In genomic region chr11:64711944-64712306, GRCh38 we compare ENCODE assay signal across 22 cellular contexts. TPM values are rescaled to one million over a fixed set of nuclear protein-coding genes. Genes with fewer than 3 reads are reported as not detected.
A peak's percentile ranks its signal among the peaks of the same experiment; 100 is the strongest.
DNase-seq lines count a peak whose midpoint lies in the region; ATAC-seq and TF ChIP-seq lines count a peak whose summit lies in the region.
"Had no signal": no experiment of that assay in that cellular context is flagged by ENCODE, and none has a peak within 500 bp of the region (broad histone marks: within the 10 kb centered on the region; RNA-seq: fewer than 3 reads in every experiment).

No MANE protein-coding gene starts in this region.

- H3K4me1 ChIP-seq in aorta (ENCODE audit: control insufficient read depth in 1 of 2, insufficient read depth in 2 of 2, low read length in 2 of 2), result no peaks in the 10 kb centered on the region
- H3K4me1 ChIP-seq: pancreas, SJCRH30 had no signal

- H3K27ac Mint-ChIP-seq in activated CD8-positive, alpha-beta T cell treated with anti-CD3 and anti-CD28 coated beads for 36 hours, result no peak overlapping the region
- no peak overlapping the region for H3K27ac Mint-ChIP-seq in activated CD8-positive, alpha-beta T cell treated with anti-CD3 and anti-CD28 coated beads, Interleukin-2, amount 10 ng/mL, durations not matched to agents 7 days and 5 days
- H3K27ac Mint-ChIP-seq in effector memory CD8-positive, alpha-beta T cell, result no peak overlapping the region
- H3K27ac Mint-ChIP-seq in natural killer cell, result peak overlapping the region in 1 of 2 donors; percentile 21

- H3K4me3 ChIP-seq in aorta (ENCODE audit: low read length in 2 of 2), result no peak overlapping the region
- H3K4me3 ChIP-seq: BLaER1 treated with 17β-estradiol and CSF1 and Interleukin-3, amounts not matched to agents 10 nM and 100 nM; pancreas; PC-9; SJCRH30; upper lobe of left lung had no signal

- no peak overlapping the region for H3K4me3 Mint-ChIP-seq in activated CD8-positive, alpha-beta T cell treated with anti-CD3 and anti-CD28 coated beads for 36 hours
- H3K4me3 Mint-ChIP-seq in activated CD8-positive, alpha-beta T cell treated with anti-CD3 and anti-CD28 coated beads, Interleukin-2, amount 10 ng/mL, durations not matched to agents 7 days and 5 days, result no peak overlapping the region
- peak overlapping the region; percentile 43 to 52 for H3K4me3 Mint-ChIP-seq in effector memory CD8-positive, alpha-beta T cell
- peak overlapping the region; percentile 71 for H3K4me3 Mint-ChIP-seq in natural killer cell

- intact Hi-C loops in activated CD8-positive, alpha-beta T cell treated with anti-CD3 and anti-CD28 coated beads for 36 hours (cut with micrococcal nuclease), result no loop called here
- intact Hi-C loops in natural killer cell (cut with micrococcal nuclease) (no loop called here), aorta (cut with DNase I) (no loop called here)

- peak; percentile 7 for ATAC-seq in activated CD8-positive, alpha-beta T cell treated with anti-CD3 and anti-CD28 coated beads for 36 hours
- no peak for ATAC-seq in activated CD8-positive, alpha-beta T cell treated with anti-CD3 and anti-CD28 coated beads, Interleukin-2, amount 10 ng/mL, durations not matched to agents 7 days and 5 days
- no peak for ATAC-seq in effector memory CD8-positive, alpha-beta T cell (replicated peaks)
- ATAC-seq in natural killer cell (peak in 1 of 3 donors; percentile 9), aorta (ENCODE audit: low FRiP score) (peak; percentile 4)
- ATAC-seq: activated CD4-positive, CD25-positive, alpha-beta regulatory T cell treated with anti-CD3 and anti-CD28 coated beads, Interleukin-2, amount 50 U/mL, for 24 hours; left ventricle myocardium superior; pancreas; sciatic nerve had no signal

- H3K9me3 Mint-ChIP-seq in activated CD8-positive, alpha-beta T cell treated with anti-CD3 and anti-CD28 coated beads for 36 hours, result no peaks in the 10 kb centered on the region
- no peaks in the 10 kb centered on the region for H3K9me3 Mint-ChIP-seq in activated CD8-positive, alpha-beta T cell treated with anti-CD3 and anti-CD28 coated beads, Interleukin-2, amount 10 ng/mL, durations not matched to agents 7 days and 5 days (ENCODE audit: insufficient read depth)
- H3K9me3 Mint-ChIP-seq in effector memory CD8-positive, alpha-beta T cell, result no peaks in the 10 kb centered on the region
- H3K9me3 Mint-ChIP-seq in natural killer cell, result no peaks in the 10 kb centered on the region

- H3K9me3 ChIP-seq in aorta (ENCODE audit: control insufficient read depth, low read length), result no peaks in the 10 kb centered on the region
- H3K9me3 ChIP-seq: BLaER1 treated with 17β-estradiol and CSF1 and Interleukin-3, amounts not matched to agents 10 nM and 100 nM; pancreas; SJCRH30; upper lobe of left lung had no signal

- no peak overlapping the region for H3K27ac ChIP-seq in aorta (ENCODE audit: low read depth in 1 of 2, low read length in 2 of 2)
- H3K27ac ChIP-seq: BLaER1 treated with 17β-estradiol and CSF1 and Interleukin-3, amounts not matched to agents 10 nM and 100 nM; pancreas; PC-9; SJCRH30; upper lobe of left lung had no signal

- H3K27me3 ChIP-seq in aorta (ENCODE audit: control insufficient read depth in 1 of 2, insufficient read depth in 2 of 2, low read length in 1 of 2), result peaks cover 0 to 1% of the 10 kb centered on the region in 2 donors

- POLR2A ChIA-PET in activated CD8-positive, alpha-beta T cell treated with anti-CD3 and anti-CD28 coated beads for 36 hours (lab: Charles Lee), result no interaction called here
- POLR2A ChIA-PET in activated CD8-positive, alpha-beta T cell treated with anti-CD3 and anti-CD28 coated beads, Interleukin-2, amount 10 ng/mL, durations not matched to agents 7 days and 5 days (lab: Charles Lee), result no interaction called here

- 63 to 71% methylated on average over 19 of the region's 19 CpGs for WGBS in aorta, 2 donors

- TF ChIP-seq CTCF in activated CD8-positive, alpha-beta T cell treated with anti-CD3 and anti-CD28 coated beads for 36 hours (IDR thresholded peaks at IDR 0.05), result no peak
- TF ChIP-seq CTCF in natural killer cell (IDR thresholded peaks at IDR 0.05), result no peak

- H3K36me3 Mint-ChIP-seq in activated CD8-positive, alpha-beta T cell treated with anti-CD3 and anti-CD28 coated beads for 36 hours (ENCODE audit: low read depth), result no peaks in the 10 kb centered on the region
- no peaks in the 10 kb centered on the region for H3K36me3 Mint-ChIP-seq in activated CD8-positive, alpha-beta T cell treated with anti-CD3 and anti-CD28 coated beads, Interleukin-2, amount 10 ng/mL, durations not matched to agents 7 days and 5 days (ENCODE audit: low read depth)
- H3K36me3 Mint-ChIP-seq in effector memory CD8-positive, alpha-beta T cell (ENCODE audit: insufficient read depth), result peaks cover under 1% of the 10 kb centered on the region
- no peaks in the 10 kb centered on the region for H3K36me3 Mint-ChIP-seq in natural killer cell

- peaks cover 14% of the 10 kb centered on the region for H3K4me1 Mint-ChIP-seq in activated CD8-positive, alpha-beta T cell treated with anti-CD3 and anti-CD28 coated beads for 36 hours (ENCODE audit: low read depth)
- peaks cover 10% of the 10 kb centered on the region for H3K4me1 Mint-ChIP-seq in activated CD8-positive, alpha-beta T cell treated with anti-CD3 and anti-CD28 coated beads, Interleukin-2, amount 10 ng/mL, durations not matched to agents 7 days and 5 days (ENCODE audit: low read depth)
- H3K4me1 Mint-ChIP-seq in effector memory CD8-positive, alpha-beta T cell (ENCODE audit: low read depth in 2 of 2), result peaks cover 9 to 15% of the 10 kb centered on the region in 2 donors
- H3K4me1 Mint-ChIP-seq in natural killer cell, result peaks cover 10 to 21% of the 10 kb centered on the region in 2 donors

- DNase-seq in activated CD8-positive, alpha-beta T cell treated with anti-CD3 and anti-CD28 coated beads for 36 hours, result no peak
- no peak for DNase-seq in activated CD8-positive, alpha-beta T cell treated with anti-CD3 and anti-CD28 coated beads, Interleukin-2, amount 10 ng/mL, durations not matched to agents 7 days and 5 days
- no peak for DNase-seq in effector memory CD8-positive, alpha-beta T cell
- DNase-seq in natural killer cell (no peak), aorta (peak in 1 of 2 donors; percentile 63), cortex of kidney (lab: John Stamatoyannopoulos, UW) (no peak), SKM-1 (lab: John Stamatoyannopoulos, UW; ENCODE audit: unreplicated experiment) (no peak), NOMO-1 treated with DMSO at 0.1 percent for 48 hours (lab: John Stamatoyannopoulos, UW; ENCODE audit: unreplicated experiment) (no peak)
- DNase-seq: activated effector memory CD4-positive, alpha-beta T cell treated with anti-CD3 and anti-CD28 coated beads, Interleukin-2, amount 50 U/mL, for 16 hours; amniotic stem cell; HCEC 1CT; left ventricle myocardium superior; NCI-H1694; NCI-H2227 treated with DMSO at 0.1 percent for 48 hours; PC-9; SJCRH30; stimulated activated naive CD4-positive, alpha-beta T cell treated with Interleukin-2 at 50 U/mL for 16 hours had no signal

- CTCF ChIA-PET in activated CD8-positive, alpha-beta T cell treated with anti-CD3 and anti-CD28 coated beads for 36 hours (lab: Charles Lee), result no interaction called here
- CTCF ChIA-PET in activated CD8-positive, alpha-beta T cell treated with anti-CD3 and anti-CD28 coated beads, Interleukin-2, amount 10 ng/mL, durations not matched to agents 7 days and 5 days (lab: Charles Lee), result no interaction called here

- peaks cover 58% of the 10 kb centered on the region for H3K27me3 Mint-ChIP-seq in activated CD8-positive, alpha-beta T cell treated with anti-CD3 and anti-CD28 coated beads for 36 hours
- peaks cover 64% of the 10 kb centered on the region for H3K27me3 Mint-ChIP-seq in activated CD8-positive, alpha-beta T cell treated with anti-CD3 and anti-CD28 coated beads, Interleukin-2, amount 10 ng/mL, durations not matched to agents 7 days and 5 days (ENCODE audit: low read depth)
- peaks cover 76 to 79% of the 10 kb centered on the region in 2 donors for H3K27me3 Mint-ChIP-seq in effector memory CD8-positive, alpha-beta T cell
- H3K27me3 Mint-ChIP-seq in natural killer cell (ENCODE audit: low read depth in 2 of 2), result peaks cover 45 to 64% of the 10 kb centered on the region in 2 donors

- no peaks in the 10 kb centered on the region for H3K36me3 ChIP-seq in aorta (ENCODE audit: control insufficient read depth in 1 of 2, insufficient read depth in 2 of 2, low read length in 1 of 2)
- H3K36me3 ChIP-seq: BLaER1 treated with 17β-estradiol and CSF1 and Interleukin-3, amounts not matched to agents 10 nM and 100 nM; pancreas; SJCRH30; upper lobe of left lung had no signal

RNA-seq across cellular contexts. Expression of gene NRXN2, which starts 11.1 kb away (rescaled TPM):
- total RNA-seq in activated CD8-positive, alpha-beta T cell treated with anti-CD3 and anti-CD28 coated beads for 36 hours, result under 1 TPM; 0.07 to 0.22 TPM
- under 1 TPM; 0.13 to 0.34 TPM for total RNA-seq in activated CD8-positive, alpha-beta T cell treated with anti-CD3 and anti-CD28 coated beads, Interleukin-2, amount 10 ng/mL, durations not matched to agents 7 days and 5 days
- total RNA-seq in natural killer cell, result 1 to 10 TPM; 2.9 to 9.6 (median 7.7) TPM
- 10 to 100 TPM; 21.6 to 35.9 TPM for total RNA-seq in aorta
- 1 to 10 TPM; 2.6 to 9.6 TPM for polyA plus RNA-seq in aorta
- total RNA-seq: PC-9 had no signal

RNA-seq across cellular contexts. Expression of gene RASGRP2, which starts 32.0 kb away (rescaled TPM):
- total RNA-seq in activated CD8-positive, alpha-beta T cell treated with anti-CD3 and anti-CD28 coated beads for 36 hours, result 1 to 10 TPM; 7.8 to 8.2 TPM
- total RNA-seq in activated CD8-positive, alpha-beta T cell treated with anti-CD3 and anti-CD28 coated beads, Interleukin-2, amount 10 ng/mL, durations not matched to agents 7 days and 5 days, result 100 to 1,000 TPM; 101 to 115 TPM
- 100 to 1,000 TPM; 371 to 417 (median 394) TPM for total RNA-seq in natural killer cell
- 10 to 100 TPM; 44.7 to 52.6 TPM for total RNA-seq in aorta
- polyA plus RNA-seq in aorta, result 100 to 1,000 TPM in 1 of 2 donors, 10 to 100 TPM in 1; 20.8 to 152 TPM

RNA-seq across cellular contexts. Expression of gene PYGM, which starts 47.8 kb away (rescaled TPM):
- total RNA-seq in activated CD8-positive, alpha-beta T cell treated with anti-CD3 and anti-CD28 coated beads for 36 hours, result 1 to 10 TPM; 1.2 to 3.3 TPM
- total RNA-seq in activated CD8-positive, alpha-beta T cell treated with anti-CD3 and anti-CD28 coated beads, Interleukin-2, amount 10 ng/mL, durations not matched to agents 7 days and 5 days, result 1 to 10 TPM; 2.9 to 4.7 TPM
- total RNA-seq in natural killer cell, result 1 to 10 TPM; 4.1 to 8.4 (median 6.1) TPM
- 10 to 100 TPM; 11.5 to 12.9 TPM for total RNA-seq in aorta
- polyA plus RNA-seq in aorta, result 10 to 100 TPM in 1 of 2 donors, 1 to 10 TPM in 1; 1.9 to 12.5 TPM

Comparison
In these comparisons a context has a peak if more than half of its experiments do, and no peak if none do; other contexts are left out.
1. ATAC-seq: peak in activated CD8-positive, alpha-beta T cell treated with anti-CD3 and anti-CD28 coated beads for 36 hours (single experiment) and aorta (single experiment); none in activated CD8-positive, alpha-beta T cell treated with anti-CD3 and anti-CD28 coated beads, Interleukin-2, amount 10 ng/mL, durations not matched to agents 7 days and 5 days (single experiment) and effector memory CD8-positive, alpha-beta T cell (single experiment).
2. RNA of gene RASGRP2, which starts 32.0 kb away (total RNA-seq): 371 to 417 TPM in natural killer cell, 101 to 115 TPM in activated CD8-positive, alpha-beta T cell treated with anti-CD3 and anti-CD28 coated beads, Interleukin-2, amount 10 ng/mL, durations not matched to agents 7 days and 5 days and 44.7 to 52.6 TPM in aorta; 7.8 to 8.2 TPM in activated CD8-positive, alpha-beta T cell treated with anti-CD3 and anti-CD28 coated beads for 36 hours; every median in the first group is over 4 times any median in the second.
3. H3K4me3 Mint-ChIP-seq: peak in effector memory CD8-positive, alpha-beta T cell (2 of 2) and natural killer cell (single experiment); none in activated CD8-positive, alpha-beta T cell treated with anti-CD3 and anti-CD28 coated beads for 36 hours (single experiment) and activated CD8-positive, alpha-beta T cell treated with anti-CD3 and anti-CD28 coated beads, Interleukin-2, amount 10 ng/mL, durations not matched to agents 7 days and 5 days (single experiment).